17 cellular contexts compared by ENCODE assay signal in the genomic region with DNA sequence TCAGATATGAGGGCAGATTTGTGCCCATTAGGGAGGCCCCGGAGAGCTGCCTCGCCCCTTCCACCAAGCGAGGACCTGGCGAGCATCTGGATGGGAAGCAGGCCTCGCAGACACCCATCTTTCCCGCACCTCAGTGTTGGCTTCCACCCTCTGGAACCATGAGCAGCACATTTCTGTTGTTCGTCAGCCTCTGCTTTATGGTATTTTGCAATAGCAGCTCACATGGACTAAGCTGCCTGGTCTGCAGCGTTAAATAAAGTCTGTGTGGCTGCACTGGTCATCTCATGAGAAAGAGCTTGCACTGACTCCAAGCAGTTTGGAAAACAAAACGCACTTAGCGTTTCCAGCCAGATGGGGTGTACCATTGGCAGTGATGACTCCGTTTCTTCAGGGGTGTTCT.
DNase-seq lines count a peak whose midpoint lies in the region; ATAC-seq, FAIRE-seq and TF ChIP-seq lines count a peak whose summit lies in the region.
"Had no signal": no experiment of that assay in that cellular context is flagged by ENCODE, and none has a peak within 500 bp of the region (broad histone marks: within the 10 kb centered on the region; RNA-seq: fewer than 3 reads in every experiment).

No MANE protein-coding gene starts in this region.

- H3K36me3 ChIP-seq in liver (ENCODE audit: control insufficient read depth in 4 of 4, insufficient read depth in 3 of 4, low read depth in 1 of 4, low read length in 3 of 4) (peaks cover 0 to 4% (median 2%) of the 10 kb centered on the region in 4 donors), HepG2 (replicated peaks in 1 of 2; ENCODE audit: control insufficient read depth in 1 of 2, insufficient read depth in 2 of 2, low read length in 2 of 2) (no peaks in the 10 kb centered on the region), hepatocyte (replicated peaks; ENCODE audit: insufficient read depth, low read depth) (no peaks in the 10 kb centered on the region), neutrophil (peaks cover 97% of the 10 kb centered on the region), trophoblast cell (ENCODE audit: control insufficient read depth in 1 of 2, insufficient read depth in 2 of 2, low read length in 2 of 2) (no peaks in the 10 kb centered on the region), stomach (no peaks in the 10 kb centered on the region)

- H3K4me3 ChIP-seq in liver (ENCODE audit: low read depth in 1 of 3, low read length in 3 of 3) (no peak overlapping the region), HepG2 (replicated peaks in 1 of 3; ENCODE audit: insufficient read depth in 1 of 3, low read depth in 2 of 3, low read length in 3 of 3) (no peak overlapping the region), hepatocyte (no peak overlapping the region), neutrophil (ENCODE audit: low read depth in 1 of 2, low read length in 1 of 2) (no peak overlapping the region), trophoblast cell (ENCODE audit: low read depth, low read length) (no peak overlapping the region), stomach (no peak overlapping the region)
- H3K4me3 ChIP-seq: BLaER1 had no signal

- H3K27ac ChIP-seq in liver (ENCODE audit: low read depth in 1 of 2, low read length in 2 of 2): peak overlapping the region; percentile 39 to 56
- no peak overlapping the region for H3K27ac ChIP-seq in HepG2 (ENCODE audit: extremely low read length, insufficient read depth, low read length)
- no peak overlapping the region for H3K27ac ChIP-seq in hepatocyte
- H3K27ac ChIP-seq in neutrophil: peak overlapping the region; percentile 63
- no peak overlapping the region for H3K27ac ChIP-seq in trophoblast cell (ENCODE audit: low read depth, low read length)
- H3K27ac ChIP-seq in stomach: no peak overlapping the region
- H3K27ac ChIP-seq: BLaER1 had no signal

- DNase-seq in HepG2 (ENCODE audit: low spot score) (no peak), hepatocyte (ENCODE audit: low spot score) (peak; percentile 20), trophoblast cell (no peak), stomach (no peak), activated gamma-delta T cell treated with Interleukin-2 at 50 U/mL for 16 hours (no peak)
- DNase-seq: 8988T; Calu3; CD8-positive, alpha-beta T cell; DMS79 treated with DMSO at 0.1 percent for 48 hours; GF-D8; H9 had no signal

- H3K9ac ChIP-seq in liver (ENCODE audit: low read depth in 1 of 2, low read length in 2 of 2) (no peak overlapping the region), HepG2 (ENCODE audit: insufficient read depth, low read depth, low read length) (no peak overlapping the region), trophoblast cell (ENCODE audit: low read length) (no peak overlapping the region)
- H3K9ac ChIP-seq: BLaER1 had no signal

- no peaks in the 10 kb centered on the region for H3K79me1 ChIP-seq in trophoblast cell (ENCODE audit: low read length)

- no peak for FAIRE-seq in HepG2 (lab: Jason Lieb, UNC)
- FAIRE-seq: H1, HTR-8/SVneo had no signal

- H3K18ac ChIP-seq in trophoblast cell (ENCODE audit: low read length): no peak overlapping the region

- H2AK5ac ChIP-seq in trophoblast cell (ENCODE audit: low read length): no peak overlapping the region

- TF ChIP-seq CTCF in liver (IDR thresholded peaks at IDR 0.05; ENCODE audit: low read depth, low read length, missing input control) (no peak), HepG2 (CRISPR knock-in tag; IDR thresholded peaks at IDR 0.05) (no peak), hepatocyte (IDR thresholded peaks at IDR 0.05; ENCODE audit: poor library complexity) (no peak), neutrophil (IDR thresholded peaks at IDR 0.05) (no peak), stomach (IDR thresholded peaks at IDR 0.05) (no peak)

- intact Hi-C loops in HepG2 (cut with micrococcal nuclease; ENCODE audit: unreplicated experiment) (no loop called here), stomach (cut with DNase I; ENCODE audit: low total_unique reads) (no loop called here)

- WGBS in liver: 89% methylated on average over 11 of the region's 11 CpGs
- 52% methylated on average over 10 of the region's 11 CpGs for WGBS in HepG2 (ENCODE audit: low lambda C conversion rate)
- 82% methylated on average over 11 of the region's 11 CpGs for WGBS in hepatocyte (ENCODE audit: low lambda C conversion rate, missing lambda C conversion rate)
- WGBS in trophoblast cell (ENCODE audit: extremely low coverage, insufficient coverage, insufficient read length): no CpG with 5 or more reads among the region's 11 CpGs
- WGBS in stomach, 5 donors: 77 to 91% (median 90%) methylated on average over 7 to 11 of the region's 11 CpGs

- ATAC-seq in HepG2 (no peak), GM19395 (IDR thresholded peaks at IDR 0.05; ENCODE audit: unreplicated experiment) (no peak)
- ATAC-seq: CD8-positive, alpha-beta T cell had no signal

- H3K79me2 ChIP-seq in HepG2 (ENCODE audit: insufficient read depth, low read length) (no peaks in the 10 kb centered on the region), hepatocyte (no peaks in the 10 kb centered on the region), trophoblast cell (ENCODE audit: control insufficient read depth, insufficient read depth, low read length, poor library complexity) (no peaks in the 10 kb centered on the region)

- H4K12ac ChIP-seq in trophoblast cell (ENCODE audit: low read depth, low read length): no peak overlapping the region

- no peak for TF ChIP-seq EP300 in HepG2 (IDR thresholded peaks at IDR 0.05; ENCODE audit: low read depth in 2 of 2, low read length in 2 of 2)
- no peak for TF ChIP-seq EP300 in HepG2 (CRISPR knock-in tag; IDR thresholded peaks at IDR 0.05; ENCODE audit: borderline replicate concordance)
- no peak for TF ChIP-seq EP300 in stomach (IDR thresholded peaks at IDR 0.05)

- TF ChIP-seq POLR2A in HepG2 (IDR thresholded peaks at IDR 0.05; ENCODE audit: insufficient read depth in 1 of 2, low read depth in 2 of 2, low read length in 2 of 2) (no peak), stomach (IDR thresholded peaks at IDR 0.05) (no peak)

- no peaks in the 10 kb centered on the region for H3K9me2 ChIP-seq in hepatocyte (replicated peaks; ENCODE audit: insufficient read depth)

- in situ Hi-C loops in HepG2 (cut with HindIII; ENCODE audit: extremely low pct_ligation_motif_present, low pct_unique_long_range_greater_than_20kb): no loop called here

- no peak overlapping the region for H3K23ac ChIP-seq in trophoblast cell (ENCODE audit: low read length)

- H2BK12ac ChIP-seq in trophoblast cell (ENCODE audit: low read length): no peak overlapping the region

- no peak overlapping the region for H3K4ac ChIP-seq in trophoblast cell (ENCODE audit: low read depth, low read length)

- H3K4me1 ChIP-seq in liver (ENCODE audit: control insufficient read depth in 4 of 4, insufficient read depth in 4 of 4, low read length in 3 of 4) (peaks cover 0 to 5% (median 2%) of the 10 kb centered on the region in 4 donors), HepG2 (ENCODE audit: insufficient read depth, low read length) (no peaks in the 10 kb centered on the region), hepatocyte (ENCODE audit: insufficient read depth) (no peaks in the 10 kb centered on the region), neutrophil (ENCODE audit: control insufficient read depth in 1 of 2, insufficient read depth in 1 of 2, low read depth in 1 of 2, low read length in 1 of 2) (peaks cover 5 to 9% of the 10 kb centered on the region in 2 experiments), trophoblast cell (ENCODE audit: control insufficient read depth in 1 of 2, insufficient read depth in 2 of 2, low read length in 2 of 2) (no peaks in the 10 kb centered on the region), stomach (no peaks in the 10 kb centered on the region)
- H3K4me1 ChIP-seq: BLaER1 had no signal

- no peaks in the 10 kb centered on the region for H4K20me1 ChIP-seq in HepG2 (ENCODE audit: insufficient read depth, low read length)
- H4K20me1 ChIP-seq in hepatocyte (ENCODE audit: insufficient read depth, poor library complexity, severe bottlenecking): no peaks in the 10 kb centered on the region
- H4K20me1 ChIP-seq: BLaER1 had no signal

- no peak overlapping the region for H4K91ac ChIP-seq in trophoblast cell (ENCODE audit: low read depth, low read length)

- H2AFZ ChIP-seq in HepG2 (ENCODE audit: low read length) (no peak overlapping the region), hepatocyte (no peak overlapping the region), trophoblast cell (ENCODE audit: insufficient read depth, low read length, poor library complexity) (no peak overlapping the region)

- POLR2A ChIA-PET in HepG2 (lab: Yijun Ruan, JAX): no interaction called here

- no peak overlapping the region for H3K14ac ChIP-seq in trophoblast cell (ENCODE audit: low read length)

- no peaks in the 10 kb centered on the region for H3K9me3 ChIP-seq in liver (ENCODE audit: control insufficient read depth in 4 of 4, low read length in 3 of 4)
- H3K9me3 ChIP-seq in HepG2 (ENCODE audit: low read length): no peaks in the 10 kb centered on the region
- H3K9me3 ChIP-seq in hepatocyte (ENCODE audit: low read depth): no peaks in the 10 kb centered on the region
- H3K9me3 ChIP-seq in neutrophil: no peaks in the 10 kb centered on the region
- no peaks in the 10 kb centered on the region for H3K9me3 ChIP-seq in trophoblast cell (ENCODE audit: insufficient read depth, low read depth, low read length)
- no peaks in the 10 kb centered on the region for H3K9me3 ChIP-seq in stomach
- H3K9me3 ChIP-seq: BLaER1 had no signal

- no peak overlapping the region for H2BK120ac ChIP-seq in trophoblast cell (ENCODE audit: insufficient read depth, low read length, poor library complexity)

- TF ChIP-seq RAD21 in liver (IDR thresholded peaks at IDR 0.05) (no peak), HepG2 (CRISPR knock-in tag; IDR thresholded peaks at IDR 0.05) (no peak)

- H3K4me2 ChIP-seq in HepG2 (ENCODE audit: low read depth, low read length): no peak overlapping the region
- no peak overlapping the region for H3K4me2 ChIP-seq in hepatocyte
- H3K4me2 ChIP-seq in trophoblast cell (ENCODE audit: low read length): no peak overlapping the region
- H3K4me2 ChIP-seq: BLaER1 had no signal

- H3K27me3 ChIP-seq in liver (ENCODE audit: control insufficient read depth in 4 of 4, insufficient read depth in 4 of 4, low read length in 3 of 4) (no peaks in the 10 kb centered on the region), HepG2 (ENCODE audit: control insufficient read depth in 1 of 2, insufficient read depth in 2 of 2, low read length in 2 of 2) (no peaks in the 10 kb centered on the region), hepatocyte (no peaks in the 10 kb centered on the region), neutrophil (no peaks in the 10 kb centered on the region), trophoblast cell (ENCODE audit: insufficient read depth, low read length) (no peaks in the 10 kb centered on the region), stomach (no peaks in the 10 kb centered on the region)
- H3K27me3 ChIP-seq: BLaER1 had no signal

- BruUV-seq in HepG2 (replicated peaks; lab: Mats Ljungman, UMichigan): no TSS peak

- CTCF ChIA-PET in HepG2 (lab: Yijun Ruan, JAX; ENCODE audit: low intra/inter-chr PET ratio, low total read pairs): no interaction called here

- no peak overlapping the region for H2BK5ac ChIP-seq in trophoblast cell (ENCODE audit: low read depth, low read length, poor library complexity)

- H4K8ac ChIP-seq in trophoblast cell (ENCODE audit: low read depth, low read length): no peak overlapping the region

TF ChIP-seq in liver, 16 proteins besides CTCF, POLR2A, EP300 and RAD21 (continues in another document):
- no peak for TF ChIP-seq JUND (IDR thresholded peaks at IDR 0.05)

TF ChIP-seq in HepG2, 621 proteins besides CTCF, POLR2A, EP300 and RAD21 (continues in another document):
- no peak for TF ChIP-seq ZNF839 (CRISPR knock-in tag; IDR thresholded peaks at IDR 0.05; ENCODE audit: borderline replicate concordance)

Comparison
In these comparisons a context has a peak if more than half of its experiments do, and no peak if none do; other contexts are left out.
1. H3K27ac ChIP-seq: peak in liver (2 of 2) and neutrophil (single experiment); none in HepG2 (single experiment), hepatocyte (single experiment), trophoblast cell (single experiment) and stomach (0 of 5).